1 cellular context compared by ENCODE assay signal in genomic region chr21:31180256-31181088, GRCh38.
TF ChIP-seq lines count a peak whose summit lies in the region.

No MANE protein-coding gene starts in this region.

TF ChIP-seq in liver, 16 proteins besides CTCF, POLR2A, EP300 and RAD21 (continued from another document):
- TF ChIP-seq REST (IDR thresholded peaks at IDR 0.05) (no peak), RXRA (IDR thresholded peaks at IDR 0.05) (no peak), YY1 (IDR thresholded peaks at IDR 0.05) (no peak), NR2F2 (IDR thresholded peaks at IDR 0.05) (no peak)
- TF ChIP-seq, protein P1, sequence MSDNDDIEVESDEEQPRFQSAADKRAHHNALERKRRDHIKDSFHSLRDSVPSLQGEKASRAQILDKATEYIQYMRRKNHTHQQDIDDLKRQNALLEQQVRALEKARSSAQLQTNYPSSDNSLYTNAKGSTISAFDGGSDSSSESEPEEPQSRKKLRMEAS (IDR thresholded peaks at IDR 0.05): no peak
